1 cellular context compared by ENCODE assay signal in the genomic region with DNA sequence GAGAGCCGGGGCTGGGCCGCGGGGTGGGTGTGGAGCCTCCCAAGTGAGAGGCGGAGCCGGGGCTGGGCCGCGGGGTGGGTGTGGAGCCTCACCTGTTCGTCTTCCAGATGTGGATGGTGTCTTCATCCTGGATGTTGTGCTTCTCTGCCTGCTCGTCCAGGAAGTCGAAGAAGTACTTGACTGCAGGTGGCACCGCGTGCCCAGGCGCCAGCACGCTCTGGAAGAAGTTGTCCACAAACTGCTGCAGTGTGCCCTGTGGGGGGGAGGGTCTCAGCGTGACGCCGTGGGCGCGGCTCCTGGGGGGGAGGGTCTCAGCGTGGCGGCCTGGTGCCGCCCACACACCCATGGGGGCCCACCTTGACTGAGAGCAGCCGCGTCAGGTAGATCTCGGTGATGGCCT.
TF ChIP-seq lines count a peak whose summit lies in the region.

No MANE protein-coding gene starts in this region.

TF ChIP-seq in HEK293, 187 proteins besides CTCF, POLR2A, EP300 and RAD21 (continued from another document):
- TF ChIP-seq, protein P1, sequence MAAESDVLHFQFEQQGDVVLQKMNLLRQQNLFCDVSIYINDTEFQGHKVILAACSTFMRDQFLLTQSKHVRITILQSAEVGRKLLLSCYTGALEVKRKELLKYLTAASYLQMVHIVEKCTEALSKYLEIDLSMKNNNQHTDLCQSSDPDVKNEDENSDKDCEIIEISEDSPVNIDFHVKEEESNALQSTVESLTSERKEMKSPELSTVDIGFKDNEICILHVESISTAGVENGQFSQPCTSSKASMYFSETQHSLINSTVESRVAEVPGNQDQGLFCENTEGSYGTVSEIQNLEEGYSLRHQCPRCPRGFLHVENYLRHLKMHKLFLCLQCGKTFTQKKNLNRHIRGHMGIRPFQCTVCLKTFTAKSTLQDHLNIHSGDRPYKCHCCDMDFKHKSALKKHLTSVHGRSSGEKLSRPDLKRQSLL (tag by site-specific recombination; IDR thresholded peaks at IDR 0.05), result no peak
- TF ChIP-seq ZNF146 (tag by site-specific recombination; IDR thresholded peaks at IDR 0.05), result no peak
- TF ChIP-seq ZNF23 (tag by site-specific recombination; IDR thresholded peaks at IDR 0.05; ENCODE audit: borderline replicate concordance), result no peak
- TF ChIP-seq WT1 (tag by site-specific recombination; IDR thresholded peaks at IDR 0.05), result no peak
- TF ChIP-seq, protein P2, sequence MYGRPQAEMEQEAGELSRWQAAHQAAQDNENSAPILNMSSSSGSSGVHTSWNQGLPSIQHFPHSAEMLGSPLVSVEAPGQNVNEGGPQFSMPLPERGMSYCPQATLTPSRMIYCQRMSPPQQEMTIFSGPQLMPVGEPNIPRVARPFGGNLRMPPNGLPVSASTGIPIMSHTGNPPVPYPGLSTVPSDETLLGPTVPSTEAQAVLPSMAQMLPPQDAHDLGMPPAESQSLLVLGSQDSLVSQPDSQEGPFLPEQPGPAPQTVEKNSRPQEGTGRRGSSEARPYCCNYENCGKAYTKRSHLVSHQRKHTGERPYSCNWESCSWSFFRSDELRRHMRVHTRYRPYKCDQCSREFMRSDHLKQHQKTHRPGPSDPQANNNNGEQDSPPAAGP (tag by site-specific recombination; IDR thresholded peaks at IDR 0.05), result 0 out of 2 replicates have a peak, but pooled peaks have one; percentile 19
- no peak for TF ChIP-seq ZNF660 (tag by site-specific recombination; IDR thresholded peaks at IDR 0.05)
- peak; percentile 85 for TF ChIP-seq KLF1 (tag by site-specific recombination; IDR thresholded peaks at IDR 0.05)
- TF ChIP-seq ZNF561 (tag by site-specific recombination; IDR thresholded peaks at IDR 0.05; ENCODE audit: borderline replicate concordance), result no peak
- no peak for TF ChIP-seq ZNF274 (IDR thresholded peaks at IDR 0.05; ENCODE audit: low read length)
- TF ChIP-seq ZNF274 (tag by site-specific recombination; IDR thresholded peaks at IDR 0.05; ENCODE audit: borderline replicate concordance), result no peak
- no peak for TF ChIP-seq KLF9 (tag by site-specific recombination; IDR thresholded peaks at IDR 0.05; ENCODE audit: low read depth)
- TF ChIP-seq, protein P3, sequence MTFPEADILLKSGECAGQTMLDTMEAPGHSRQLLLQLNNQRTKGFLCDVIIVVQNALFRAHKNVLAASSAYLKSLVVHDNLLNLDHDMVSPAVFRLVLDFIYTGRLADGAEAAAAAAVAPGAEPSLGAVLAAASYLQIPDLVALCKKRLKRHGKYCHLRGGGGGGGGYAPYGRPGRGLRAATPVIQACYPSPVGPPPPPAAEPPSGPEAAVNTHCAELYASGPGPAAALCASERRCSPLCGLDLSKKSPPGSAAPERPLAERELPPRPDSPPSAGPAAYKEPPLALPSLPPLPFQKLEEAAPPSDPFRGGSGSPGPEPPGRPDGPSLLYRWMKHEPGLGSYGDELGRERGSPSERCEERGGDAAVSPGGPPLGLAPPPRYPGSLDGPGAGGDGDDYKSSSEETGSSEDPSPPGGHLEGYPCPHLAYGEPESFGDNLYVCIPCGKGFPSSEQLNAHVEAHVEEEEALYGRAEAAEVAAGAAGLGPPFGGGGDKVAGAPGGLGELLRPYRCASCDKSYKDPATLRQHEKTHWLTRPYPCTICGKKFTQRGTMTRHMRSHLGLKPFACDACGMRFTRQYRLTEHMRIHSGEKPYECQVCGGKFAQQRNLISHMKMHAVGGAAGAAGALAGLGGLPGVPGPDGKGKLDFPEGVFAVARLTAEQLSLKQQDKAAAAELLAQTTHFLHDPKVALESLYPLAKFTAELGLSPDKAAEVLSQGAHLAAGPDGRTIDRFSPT (tag by site-specific recombination; IDR thresholded peaks at IDR 0.05), result peak; percentile 62
- TF ChIP-seq ZNF624 (tag by site-specific recombination; IDR thresholded peaks at IDR 0.05), result no peak
- no peak for TF ChIP-seq SCRT1 (tag by site-specific recombination; IDR thresholded peaks at IDR 0.05; ENCODE audit: borderline replicate concordance)
- TF ChIP-seq YY1 (tag by site-specific recombination; IDR thresholded peaks at IDR 0.05), result no peak
- no peak for TF ChIP-seq ZNF571 (tag by site-specific recombination; IDR thresholded peaks at IDR 0.05)
- no peak for TF ChIP-seq ZNF324 (tag by site-specific recombination; IDR thresholded peaks at IDR 0.05)
- TF ChIP-seq BCL11A (tag by site-specific recombination; IDR thresholded peaks at IDR 0.05; ENCODE audit: low read depth), result no peak
- TF ChIP-seq ZNF521 (tag by site-specific recombination; IDR thresholded peaks at IDR 0.05), result no peak
- no peak for TF ChIP-seq ZNF121 (tag by site-specific recombination; IDR thresholded peaks at IDR 0.05)
- TF ChIP-seq, protein P4, sequence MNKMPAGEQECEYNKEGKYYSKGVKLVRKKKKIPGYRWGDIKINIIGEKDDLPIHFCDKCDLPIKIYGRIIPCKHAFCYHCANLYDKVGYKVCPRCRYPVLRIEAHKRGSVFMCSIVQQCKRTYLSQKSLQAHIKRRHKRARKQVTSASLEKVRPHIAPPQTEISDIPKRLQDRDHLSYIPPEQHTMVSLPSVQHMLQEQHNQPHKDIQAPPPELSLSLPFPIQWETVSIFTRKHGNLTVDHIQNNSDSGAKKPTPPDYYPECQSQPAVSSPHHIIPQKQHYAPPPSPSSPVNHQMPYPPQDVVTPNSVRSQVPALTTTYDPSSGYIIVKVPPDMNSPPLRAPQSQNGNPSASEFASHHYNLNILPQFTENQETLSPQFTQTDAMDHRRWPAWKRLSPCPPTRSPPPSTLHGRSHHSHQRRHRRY (tag by site-specific recombination; IDR thresholded peaks at IDR 0.05), result no peak
- TF ChIP-seq, protein P5, sequence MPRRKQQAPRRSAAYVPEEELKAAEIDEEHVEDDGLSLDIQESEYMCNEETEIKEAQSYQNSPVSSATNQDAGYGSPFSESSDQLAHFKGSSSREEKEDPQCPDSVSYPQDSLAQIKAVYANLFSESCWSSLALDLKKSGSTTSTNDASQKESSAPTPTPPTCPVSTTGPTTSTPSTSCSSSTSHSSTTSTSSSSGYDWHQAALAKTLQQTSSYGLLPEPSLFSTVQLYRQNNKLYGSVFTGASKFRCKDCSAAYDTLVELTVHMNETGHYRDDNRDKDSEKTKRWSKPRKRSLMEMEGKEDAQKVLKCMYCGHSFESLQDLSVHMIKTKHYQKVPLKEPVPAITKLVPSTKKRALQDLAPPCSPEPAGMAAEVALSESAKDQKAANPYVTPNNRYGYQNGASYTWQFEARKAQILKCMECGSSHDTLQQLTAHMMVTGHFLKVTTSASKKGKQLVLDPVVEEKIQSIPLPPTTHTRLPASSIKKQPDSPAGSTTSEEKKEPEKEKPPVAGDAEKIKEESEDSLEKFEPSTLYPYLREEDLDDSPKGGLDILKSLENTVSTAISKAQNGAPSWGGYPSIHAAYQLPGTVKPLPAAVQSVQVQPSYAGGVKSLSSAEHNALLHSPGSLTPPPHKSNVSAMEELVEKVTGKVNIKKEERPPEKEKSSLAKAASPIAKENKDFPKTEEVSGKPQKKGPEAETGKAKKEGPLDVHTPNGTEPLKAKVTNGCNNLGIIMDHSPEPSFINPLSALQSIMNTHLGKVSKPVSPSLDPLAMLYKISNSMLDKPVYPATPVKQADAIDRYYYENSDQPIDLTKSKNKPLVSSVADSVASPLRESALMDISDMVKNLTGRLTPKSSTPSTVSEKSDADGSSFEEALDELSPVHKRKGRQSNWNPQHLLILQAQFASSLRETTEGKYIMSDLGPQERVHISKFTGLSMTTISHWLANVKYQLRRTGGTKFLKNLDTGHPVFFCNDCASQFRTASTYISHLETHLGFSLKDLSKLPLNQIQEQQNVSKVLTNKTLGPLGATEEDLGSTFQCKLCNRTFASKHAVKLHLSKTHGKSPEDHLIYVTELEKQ (tag by site-specific recombination; IDR thresholded peaks at IDR 0.05; ENCODE audit: borderline replicate concordance), result no peak
- TF ChIP-seq KLF8 (tag by site-specific recombination; IDR thresholded peaks at IDR 0.05), result peak; percentile 48; the same call in 1 of the 2 replicates
- no peak for TF ChIP-seq ZNF350 (tag by site-specific recombination; IDR thresholded peaks at IDR 0.05)
- TF ChIP-seq HOXC10 (CRISPR knock-in tag; IDR thresholded peaks at IDR 0.05), result no peak
- no peak for TF ChIP-seq ZNF211 (tag by site-specific recombination; IDR thresholded peaks at IDR 0.05; ENCODE audit: low read depth)
